ENCODE assay signal across 13 cellular contexts in the genomic region with DNA sequence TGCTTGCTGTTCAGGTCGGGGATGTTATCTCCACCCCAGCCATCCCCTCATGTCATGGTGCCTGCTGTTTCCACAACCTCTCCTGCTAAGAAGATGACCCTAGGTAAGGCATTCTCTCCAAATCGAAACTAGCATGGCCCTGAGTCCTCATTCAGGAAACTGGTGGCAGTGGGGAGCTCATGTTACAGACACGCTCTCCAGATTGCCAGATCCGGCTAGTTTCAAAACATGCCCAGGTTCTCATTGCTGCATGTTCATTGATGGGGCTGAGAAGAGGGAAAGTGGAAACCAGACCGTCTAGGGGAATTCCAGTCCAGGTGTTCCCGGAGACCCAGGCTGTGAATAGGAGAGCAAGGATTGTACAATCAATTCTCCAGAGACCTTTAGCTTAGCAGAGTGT.
DNase-seq lines count a peak whose midpoint lies in the region; ATAC-seq and TF ChIP-seq lines count a peak whose summit lies in the region.
"Had no signal": no experiment of that assay in that cellular context is flagged by ENCODE, and none has a peak within 500 bp of the region (broad histone marks: within the 10 kb centered on the region; RNA-seq: fewer than 3 reads in every experiment).

No MANE protein-coding gene starts in this region.

- no peak for TF ChIP-seq CTCF in glutamatergic neuron (IDR thresholded peaks at IDR 0.05; ENCODE audit: partially characterized antibody, unreplicated experiment)
- no peak for TF ChIP-seq CTCF in thyroid gland (IDR thresholded peaks at IDR 0.05)

- WGBS in thyroid gland, 2 donors, result 7 to 10% methylated on average over 6 of the region's 6 CpGs

- H3K4me1 Mint-ChIP-seq in glutamatergic neuron (ENCODE audit: low read depth, unreplicated experiment), result peaks cover 40% of the 10 kb centered on the region
- H3K4me1 Mint-ChIP-seq: activated CD4-positive, alpha-beta T cell treated with anti-CD3 and anti-CD28 coated beads for 36 hours; activated naive CD8-positive, alpha-beta T cell treated with anti-CD3 and anti-CD28 coated beads, Interleukin-2, amount 50 U/mL, for 24 hours had no signal

- H3K36me3 ChIP-seq in thyroid gland, result no peaks in the 10 kb centered on the region
- no peaks in the 10 kb centered on the region for H3K36me3 ChIP-seq in Karpas-422 (ENCODE audit: insufficient read depth, low read length)
- H3K36me3 ChIP-seq: thoracic aorta had no signal

- no peaks in the 10 kb centered on the region for H3K9me3 ChIP-seq in thyroid gland
- no peaks in the 10 kb centered on the region for H3K9me3 ChIP-seq in Karpas-422 (ENCODE audit: low read length)
- H3K9me3 ChIP-seq: thoracic aorta had no signal

- H2AFZ ChIP-seq in Karpas-422 (ENCODE audit: low read length), result no peak overlapping the region

- no peaks in the 10 kb centered on the region for H3K36me3 Mint-ChIP-seq in glutamatergic neuron (ENCODE audit: unreplicated experiment)

- TF ChIP-seq POLR2A in thyroid gland (IDR thresholded peaks at IDR 0.05), result no peak

- H3K4me1 ChIP-seq in thyroid gland (no peaks in the 10 kb centered on the region), Karpas-422 (ENCODE audit: low read length) (no peaks in the 10 kb centered on the region)

- intact Hi-C loops in thyroid gland (cut with DNase I), result no loop called here

- peak overlapping the region; percentile 79 for H3K4me3 Mint-ChIP-seq in glutamatergic neuron (ENCODE audit: unreplicated experiment)
- H3K4me3 Mint-ChIP-seq: activated CD4-positive, alpha-beta T cell treated with anti-CD3 and anti-CD28 coated beads for 36 hours; activated naive CD8-positive, alpha-beta T cell treated with anti-CD3 and anti-CD28 coated beads, Interleukin-2, amount 50 U/mL, for 24 hours had no signal

- H3K27me3 Mint-ChIP-seq in glutamatergic neuron (ENCODE audit: unreplicated experiment), result peaks cover 6% of the 10 kb centered on the region
- H3K27me3 Mint-ChIP-seq: activated CD4-positive, alpha-beta T cell treated with anti-CD3 and anti-CD28 coated beads for 36 hours had no signal

- peaks cover 3% of the 10 kb centered on the region for H3K9me3 Mint-ChIP-seq in glutamatergic neuron (ENCODE audit: unreplicated experiment)
- H3K9me3 Mint-ChIP-seq: activated naive CD8-positive, alpha-beta T cell treated with anti-CD3 and anti-CD28 coated beads, Interleukin-2, amount 50 U/mL, for 24 hours had no signal

- H3K27me3 ChIP-seq in thyroid gland (no peaks in the 10 kb centered on the region), Karpas-422 (ENCODE audit: low read length) (no peaks in the 10 kb centered on the region)

- H3K79me2 ChIP-seq in Karpas-422 (ENCODE audit: low read length), result no peaks in the 10 kb centered on the region

- H3K27ac ChIP-seq in thyroid gland (no peak overlapping the region), Karpas-422 (ENCODE audit: low read length) (no peak overlapping the region)
- H3K27ac ChIP-seq: thoracic aorta had no signal

- peak overlapping the region; percentile 99 for H3K27ac Mint-ChIP-seq in glutamatergic neuron (ENCODE audit: unreplicated experiment)
- H3K27ac Mint-ChIP-seq: activated CD4-positive, alpha-beta T cell treated with anti-CD3 and anti-CD28 coated beads for 36 hours; activated naive CD8-positive, alpha-beta T cell treated with anti-CD3 and anti-CD28 coated beads, Interleukin-2, amount 50 U/mL, for 24 hours had no signal

- no peak overlapping the region for H3K4me3 ChIP-seq in thyroid gland (replicated peaks in 1 of 3)
- H3K4me3 ChIP-seq in Karpas-422 (ENCODE audit: low read length), result no peak overlapping the region
- H3K4me3 ChIP-seq: thoracic aorta had no signal

- H3K9me2 ChIP-seq in Karpas-422 (replicated peaks; ENCODE audit: insufficient read depth, low read length), result no peaks in the 10 kb centered on the region

- H3K9ac ChIP-seq in Karpas-422 (ENCODE audit: low read length), result no peak overlapping the region

- no peaks in the 10 kb centered on the region for H4K20me1 ChIP-seq in Karpas-422 (ENCODE audit: insufficient read depth, low read depth, low read length)

- peak; percentile 44 to 66 for DNase-seq in NCI-H2081 (lab: John Stamatoyannopoulos, UW)
- no peak for DNase-seq in NCI-H2081 treated with DMSO at 0.1 percent for 48 hours (lab: John Stamatoyannopoulos, UW)
- peak; percentile 98 for DNase-seq in NCI-H345 (lab: John Stamatoyannopoulos, UW)
- peak; percentile 57 for DNase-seq in glutamatergic neuron
- DNase-seq in thyroid gland, result peak; percentile 17 to 41
- no peak for DNase-seq in NOMO-1 treated with DMSO at 0.1 percent for 48 hours (lab: John Stamatoyannopoulos, UW; ENCODE audit: unreplicated experiment)
- DNase-seq in Karpas-422, result no peak
- DNase-seq: 8988T; activated CD4-positive, alpha-beta T cell treated with anti-CD3 and anti-CD28 coated beads for 36 hours; activated naive CD8-positive, alpha-beta T cell treated with anti-CD3 and anti-CD28 coated beads, Interleukin-2, amount 50 U/mL, for 24 hours; stimulated activated CD4-positive, alpha-beta T cell treated with anti-CD3 and anti-CD28 coated beads, Interleukin-1b, Interleukin-23, amount 100 ng/mL, for 48 hours had no signal

- ATAC-seq in HG02884 (IDR thresholded peaks at IDR 0.05; ENCODE audit: unreplicated experiment), result no peak
- ATAC-seq: activated CD4-positive, alpha-beta T cell treated with anti-CD3 and anti-CD28 coated beads for 36 hours; activated naive CD8-positive, alpha-beta T cell treated with anti-CD3 and anti-CD28 coated beads, Interleukin-2, amount 50 U/mL, for 24 hours had no signal

- H3K4me2 ChIP-seq in Karpas-422 (ENCODE audit: low read depth, low read length, poor library complexity, severe bottlenecking), result no peak overlapping the region

Comparison
In these comparisons a context has a peak if more than half of its experiments do, and no peak if none do; other contexts are left out.
1. DNase-seq: peak in NCI-H2081 (2 of 2), NCI-H345 (single experiment), glutamatergic neuron (single experiment) and thyroid gland (2 of 2); none in NCI-H2081 treated with DMSO at 0.1 percent for 48 hours (single experiment), NOMO-1 treated with DMSO at 0.1 percent for 48 hours (single experiment) and Karpas-422 (single experiment).